In genomic region chr9:104905931-104906330, GRCh38 we compare ENCODE assay signal across 21 cellular contexts. TPM values are rescaled to one million over a fixed set of nuclear protein-coding genes. Genes with fewer than 3 reads are reported as not detected.
DNase-seq lines count a peak whose midpoint lies in the region; ATAC-seq, FAIRE-seq and TF ChIP-seq lines count a peak whose summit lies in the region.
"Had no signal": no experiment of that assay in that cellular context is flagged by ENCODE, and none has a peak within 500 bp of the region (broad histone marks: within the 10 kb centered on the region; RNA-seq: fewer than 3 reads in every experiment).

No MANE protein-coding gene starts in this region.

- H3K4me1 ChIP-seq in GM23248 (ENCODE audit: insufficient read depth) (peaks cover 49% of the 10 kb centered on the region), mammary epithelial cell (ENCODE audit: insufficient read depth, low read length) (peaks cover 49% of the 10 kb centered on the region), left lung (peaks cover 18 to 55% of the 10 kb centered on the region in 2 donors), trophoblast cell (ENCODE audit: control insufficient read depth in 1 of 2, insufficient read depth in 2 of 2, low read length in 2 of 2) (peaks cover 3 to 5% of the 10 kb centered on the region in 2 experiments)

- no peak overlapping the region for H3K4me3 Mint-ChIP-seq in T-helper 17 cell
- H3K4me3 Mint-ChIP-seq: activated CD8-positive, alpha-beta T cell treated with anti-CD3 and anti-CD28 coated beads, Interleukin-2, amount 10 ng/mL, durations not matched to agents 7 days and 5 days; activated T-cell treated with anti-CD3 and anti-CD28 coated beads, Interleukin-2, amount 50 U/mL, for 4 hours; CD8-positive, alpha-beta T cell; immature natural killer cell; naive B cell had no signal

- in situ Hi-C loops in GM23248 (cut with MboI) (no loop called here), mammary epithelial cell (cut with MboI; ENCODE audit: low sequenced_read_pairs in 2 of 2) (no loop called here)

- dilution Hi-C loops in mammary epithelial cell (cut with HindIII; ENCODE audit: low sequenced_read_pairs), result no loop called here

- H3K79me2 ChIP-seq in GM23248 (ENCODE audit: insufficient read depth), result peaks cover 12% of the 10 kb centered on the region; the same call in 1 of the 2 replicates
- H3K79me2 ChIP-seq in mammary epithelial cell (ENCODE audit: insufficient read depth, low read length), result peaks cover 67% of the 10 kb centered on the region
- H3K79me2 ChIP-seq in trophoblast cell (ENCODE audit: control insufficient read depth, insufficient read depth, low read length, poor library complexity), result no peaks in the 10 kb centered on the region

- H3K4me3 ChIP-seq in GM23248, result peak overlapping the region; percentile 39; the same call in 1 of the 2 replicates
- no peak overlapping the region for H3K4me3 ChIP-seq in mammary epithelial cell (replicated peaks in 1 of 3; ENCODE audit: insufficient read depth in 1 of 3, low read depth in 2 of 3, low read length in 3 of 3)
- no peak overlapping the region for H3K4me3 ChIP-seq in left lung
- no peak overlapping the region for H3K4me3 ChIP-seq in skin epidermis
- H3K4me3 ChIP-seq in trophoblast cell (ENCODE audit: low read depth, low read length), result no peak overlapping the region
- H3K4me3 ChIP-seq: lung, ovary had no signal

- peak overlapping the region; percentile 69 for H3K4me2 ChIP-seq in GM23248 (ENCODE audit: unreplicated experiment)
- peak overlapping the region; percentile 5 for H3K4me2 ChIP-seq in mammary epithelial cell (ENCODE audit: insufficient read depth, low read depth, low read length)
- no peak overlapping the region for H3K4me2 ChIP-seq in trophoblast cell (ENCODE audit: low read length)

- no peak for ATAC-seq in left lung
- ATAC-seq in T-helper 17 cell, result no peak
- no peak for ATAC-seq in HG02870 (IDR thresholded peaks at IDR 0.05; ENCODE audit: unreplicated experiment)
- ATAC-seq: activated CD8-positive, alpha-beta T cell treated with anti-CD3 and anti-CD28 coated beads, Interleukin-2, amount 10 ng/mL, durations not matched to agents 7 days and 5 days; activated T-cell treated with anti-CD3 and anti-CD28 coated beads, Interleukin-2, amount 50 U/mL, for 4 hours; CD8-positive, alpha-beta T cell; HCT116; Panc1 had no signal

- no peak overlapping the region for H3K14ac ChIP-seq in trophoblast cell (ENCODE audit: low read length)

- no peak for TF ChIP-seq POLR2A in GM12892 (IDR thresholded peaks at IDR 0.05; ENCODE audit: low read depth, low read length)

- H3K9me2 ChIP-seq in GM23248 (ENCODE audit: insufficient read depth), result no peaks in the 10 kb centered on the region

- H3K4ac ChIP-seq in trophoblast cell (ENCODE audit: low read depth, low read length), result no peak overlapping the region

- no peak overlapping the region for H3K27ac Mint-ChIP-seq in T-helper 17 cell
- H3K27ac Mint-ChIP-seq: activated CD8-positive, alpha-beta T cell treated with anti-CD3 and anti-CD28 coated beads, Interleukin-2, amount 10 ng/mL, durations not matched to agents 7 days and 5 days; CD8-positive, alpha-beta T cell; immature natural killer cell had no signal

- FAIRE-seq in GM12892 (lab: Jason Lieb, UNC), result no peak

- H4K8ac ChIP-seq in trophoblast cell (ENCODE audit: low read depth, low read length), result no peak overlapping the region

- H2AK5ac ChIP-seq in trophoblast cell (ENCODE audit: low read length), result no peak overlapping the region

- no peaks in the 10 kb centered on the region for H3K27me3 Mint-ChIP-seq in T-helper 17 cell
- H3K27me3 Mint-ChIP-seq: naive B cell had no signal

- H3K36me3 ChIP-seq in GM23248 (ENCODE audit: low read depth) (no peaks in the 10 kb centered on the region), mammary epithelial cell (ENCODE audit: insufficient read depth, low read length) (no peaks in the 10 kb centered on the region), left lung (peaks cover 0 to 16% of the 10 kb centered on the region in 2 donors), trophoblast cell (ENCODE audit: control insufficient read depth in 1 of 2, insufficient read depth in 2 of 2, low read length in 2 of 2) (no peaks in the 10 kb centered on the region)
- H3K36me3 ChIP-seq: ovary had no signal

- H3K9me3 ChIP-seq in GM23248 (ENCODE audit: low read depth) (no peaks in the 10 kb centered on the region), mammary epithelial cell (replicated peaks; ENCODE audit: insufficient read depth, low read length) (no peaks in the 10 kb centered on the region), left lung (no peaks in the 10 kb centered on the region), T-helper 17 cell (ENCODE audit: control insufficient read depth, low read length, poor library complexity, severe bottlenecking) (no peaks in the 10 kb centered on the region), trophoblast cell (ENCODE audit: insufficient read depth, low read depth, low read length) (peaks cover 2% of the 10 kb centered on the region)
- H3K9me3 ChIP-seq: ovary had no signal

- no peak overlapping the region for H3K18ac ChIP-seq in trophoblast cell (ENCODE audit: low read length)

- H4K91ac ChIP-seq in trophoblast cell (ENCODE audit: low read depth, low read length), result no peak overlapping the region

- no peaks in the 10 kb centered on the region for H4K20me1 ChIP-seq in GM23248 (ENCODE audit: insufficient read depth)
- no peaks in the 10 kb centered on the region for H4K20me1 ChIP-seq in mammary epithelial cell (ENCODE audit: insufficient read depth, low read length)

- H2BK120ac ChIP-seq in trophoblast cell (ENCODE audit: insufficient read depth, low read length, poor library complexity), result no peak overlapping the region

- peaks cover 4% of the 10 kb centered on the region for H3K36me3 Mint-ChIP-seq in T-helper 17 cell (ENCODE audit: low read depth)
- H3K36me3 Mint-ChIP-seq: CD8-positive, alpha-beta T cell; immature natural killer cell; naive B cell had no signal

- DNase-seq in GM23248, result peak; percentile 26
- no peak for DNase-seq in mammary epithelial cell
- no peak for DNase-seq in left lung
- no peak for DNase-seq in T-helper 17 cell
- DNase-seq in trophoblast cell, result no peak
- DNase-seq in GM12892 (ENCODE audit: insufficient read length), result no peak
- DNase-seq: activated CD4-positive, CD25-positive, alpha-beta regulatory T cell; activated CD8-positive, alpha-beta T cell treated with anti-CD3 and anti-CD28 coated beads, Interleukin-2, amount 10 ng/mL, durations not matched to agents 7 days and 5 days; activated naive CD4-positive, alpha-beta T cell treated with anti-CD3 and anti-CD28 coated beads, Interleukin-2, amount 50 U/mL, for 16 hours; activated T-cell treated with anti-CD3 and anti-CD28 coated beads, Interleukin-2, amount 50 U/mL, for 4 hours; CD8-positive, alpha-beta T cell; immature natural killer cell; naive B cell; stimulated activated CD4-positive, alpha-beta T cell treated with anti-CD3 and anti-CD28 coated beads, Interleukin-4, amount 100 ng/mL, for 24 hours; T-helper 9 cell had no signal

- H3K79me1 ChIP-seq in trophoblast cell (ENCODE audit: low read length), result no peaks in the 10 kb centered on the region

- no peak overlapping the region for H2BK12ac ChIP-seq in trophoblast cell (ENCODE audit: low read length)

- H3K4me1 Mint-ChIP-seq in T-helper 17 cell, result peaks cover 21% of the 10 kb centered on the region

- H3K9ac ChIP-seq in GM23248 (peak overlapping the region; percentile 59), mammary epithelial cell (ENCODE audit: insufficient read depth, low read length) (no peak overlapping the region), trophoblast cell (ENCODE audit: low read length) (no peak overlapping the region)

- intact Hi-C loops in mammary epithelial cell (cut with micrococcal nuclease), result no loop called here
- intact Hi-C loops in left lung (cut with DNase I), result no loop called here

- WGBS in GM23248 (ENCODE audit: low coverage in 1 of 2, low lambda C conversion rate in 2 of 2, missing lambda C conversion rate in 2 of 2), 2 experiments, result 20 to 26% methylated on average over 2 of the region's 2 CpGs
- 48% methylated on average over 2 of the region's 2 CpGs for WGBS in mammary epithelial cell (ENCODE audit: low coverage, missing lambda C conversion rate)
- WGBS in trophoblast cell (ENCODE audit: extremely low coverage, insufficient coverage, insufficient read length), result no CpG with 5 or more reads among the region's 2 CpGs

- H3K27ac ChIP-seq in GM23248, result peak overlapping the region; percentile 98
- H3K27ac ChIP-seq in mammary epithelial cell (ENCODE audit: insufficient read depth, low read depth, low read length), result no peak overlapping the region
- peak overlapping the region; percentile 21 to 58 for H3K27ac ChIP-seq in left lung
- peak overlapping the region in 11 of 21 experiments; percentile 2 to 77 (median 45) for H3K27ac ChIP-seq in skin epidermis
- no peak overlapping the region for H3K27ac ChIP-seq in trophoblast cell (ENCODE audit: low read depth, low read length)
- H3K27ac ChIP-seq: ovary had no signal

- no peak overlapping the region for H4K12ac ChIP-seq in trophoblast cell (ENCODE audit: low read depth, low read length)

- H3K27me3 ChIP-seq in GM23248 (replicated peaks; ENCODE audit: insufficient read depth) (no peaks in the 10 kb centered on the region), mammary epithelial cell (ENCODE audit: insufficient read depth, low read length) (no peaks in the 10 kb centered on the region), left lung (no peaks in the 10 kb centered on the region), trophoblast cell (ENCODE audit: insufficient read depth, low read length) (no peaks in the 10 kb centered on the region)
- H3K27me3 ChIP-seq: ovary had no signal

- CTCF ChIA-PET in mammary epithelial cell (lab: Charles Lee; ENCODE audit: low non-redundant PET), result interaction anchor here (0.6 kb wide), 1 partner anchor 20 kb away, joined by 6 read pairs; no protein-coding TSS in a partner anchor

- no peak overlapping the region for H2BK5ac ChIP-seq in trophoblast cell (ENCODE audit: low read depth, low read length, poor library complexity)

- H3K23ac ChIP-seq in trophoblast cell (ENCODE audit: low read length), result no peak overlapping the region

- H2AFZ ChIP-seq in GM23248, result 0 out of 2 replicates have a peak overlapping the region, but pooled peaks have one; percentile 43
- peak overlapping the region; percentile 22 for H2AFZ ChIP-seq in mammary epithelial cell (ENCODE audit: low read depth, low read length)
- H2AFZ ChIP-seq in trophoblast cell (ENCODE audit: insufficient read depth, low read length, poor library complexity), result no peak overlapping the region

- no TSS peak for BruUV-seq in mammary epithelial cell (replicated peaks; lab: Mats Ljungman, UMichigan)

- TF ChIP-seq CTCF in mammary epithelial cell (conservative IDR thresholded peaks at IDR 0.05 in 1 of 2, IDR thresholded peaks at IDR 0.05 in 1 of 2; ENCODE audit: extremely low read depth in 1 of 2, insufficient read depth in 1 of 2, low read depth in 1 of 2, low read length in 2 of 2), result no peak
- TF ChIP-seq CTCF in left lung (IDR thresholded peaks at IDR 0.05), result no peak

- peaks cover 37% of the 10 kb centered on the region for H3F3A ChIP-seq in GM23248 (ENCODE audit: insufficient read depth)

RNA-seq across cellular contexts. Expression of gene ABCA1, which starts 22.0 kb away (rescaled TPM):
- 15.9 and 20.7 TPM in 2 replicates for total RNA-seq in GM23248 (2014; rRNA removed; shearing (Covaris generic))
- 6.8 and 7.1 TPM in 2 replicates for polyA plus RNA-seq in GM23248 (2016; fragmentation: Nextera tagmentation; extraction: Ambion mirVana)
- total RNA-seq in mammary epithelial cell, result 10 to 100 TPM; 22.5 to 48.2 TPM
- polyA plus RNA-seq in mammary epithelial cell, result 5.7 TPM
- polyA minus RNA-seq in mammary epithelial cell, result 31.9 TPM
- 10 to 100 TPM; 40.5 to 53.0 TPM for total RNA-seq in left lung
- 10 to 100 TPM; 16.0 to 18.9 TPM for total RNA-seq in T-helper 17 cell
- polyA plus RNA-seq in trophoblast cell (2013), result 4.9 and 5.1 TPM in 2 replicates
- polyA plus RNA-seq in GM12892 (2012; ENCODE audit: missing spikeins), result 0.06 TPM

Comparison
In these comparisons a context has a peak if more than half of its experiments do, and no peak if none do; other contexts are left out.
1. H3K27ac ChIP-seq: peak in GM23248 (single experiment), left lung (2 of 2) and skin epidermis (11 of 21); none in mammary epithelial cell (single experiment) and trophoblast cell (single experiment).